ENCODE assay signal across 1 cellular context in the genomic region with DNA sequence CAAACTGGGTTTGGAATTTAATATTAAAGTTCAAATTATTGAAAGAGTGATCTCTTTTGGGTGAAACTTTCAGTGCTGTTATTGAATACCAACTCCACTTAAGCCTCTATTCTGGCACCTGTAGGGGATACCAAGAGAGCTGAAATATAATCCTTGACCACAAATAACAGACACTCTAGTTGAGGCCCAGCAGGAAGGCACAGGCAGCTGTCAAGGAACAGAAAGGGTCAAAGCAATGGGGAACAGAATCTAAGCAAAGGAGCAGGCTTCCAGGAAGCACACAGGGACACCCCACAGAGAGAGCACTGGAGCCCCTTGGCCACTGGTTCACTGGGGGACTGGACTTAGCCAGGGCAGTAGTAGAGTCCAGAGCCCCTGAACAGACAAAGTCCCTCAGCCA.
TF ChIP-seq lines count a peak whose summit lies in the region.

No MANE protein-coding gene starts in this region.

TF ChIP-seq in H1, 55 proteins besides CTCF, POLR2A, EP300 and RAD21 (continued from another document):
- TF ChIP-seq, protein P1, sequence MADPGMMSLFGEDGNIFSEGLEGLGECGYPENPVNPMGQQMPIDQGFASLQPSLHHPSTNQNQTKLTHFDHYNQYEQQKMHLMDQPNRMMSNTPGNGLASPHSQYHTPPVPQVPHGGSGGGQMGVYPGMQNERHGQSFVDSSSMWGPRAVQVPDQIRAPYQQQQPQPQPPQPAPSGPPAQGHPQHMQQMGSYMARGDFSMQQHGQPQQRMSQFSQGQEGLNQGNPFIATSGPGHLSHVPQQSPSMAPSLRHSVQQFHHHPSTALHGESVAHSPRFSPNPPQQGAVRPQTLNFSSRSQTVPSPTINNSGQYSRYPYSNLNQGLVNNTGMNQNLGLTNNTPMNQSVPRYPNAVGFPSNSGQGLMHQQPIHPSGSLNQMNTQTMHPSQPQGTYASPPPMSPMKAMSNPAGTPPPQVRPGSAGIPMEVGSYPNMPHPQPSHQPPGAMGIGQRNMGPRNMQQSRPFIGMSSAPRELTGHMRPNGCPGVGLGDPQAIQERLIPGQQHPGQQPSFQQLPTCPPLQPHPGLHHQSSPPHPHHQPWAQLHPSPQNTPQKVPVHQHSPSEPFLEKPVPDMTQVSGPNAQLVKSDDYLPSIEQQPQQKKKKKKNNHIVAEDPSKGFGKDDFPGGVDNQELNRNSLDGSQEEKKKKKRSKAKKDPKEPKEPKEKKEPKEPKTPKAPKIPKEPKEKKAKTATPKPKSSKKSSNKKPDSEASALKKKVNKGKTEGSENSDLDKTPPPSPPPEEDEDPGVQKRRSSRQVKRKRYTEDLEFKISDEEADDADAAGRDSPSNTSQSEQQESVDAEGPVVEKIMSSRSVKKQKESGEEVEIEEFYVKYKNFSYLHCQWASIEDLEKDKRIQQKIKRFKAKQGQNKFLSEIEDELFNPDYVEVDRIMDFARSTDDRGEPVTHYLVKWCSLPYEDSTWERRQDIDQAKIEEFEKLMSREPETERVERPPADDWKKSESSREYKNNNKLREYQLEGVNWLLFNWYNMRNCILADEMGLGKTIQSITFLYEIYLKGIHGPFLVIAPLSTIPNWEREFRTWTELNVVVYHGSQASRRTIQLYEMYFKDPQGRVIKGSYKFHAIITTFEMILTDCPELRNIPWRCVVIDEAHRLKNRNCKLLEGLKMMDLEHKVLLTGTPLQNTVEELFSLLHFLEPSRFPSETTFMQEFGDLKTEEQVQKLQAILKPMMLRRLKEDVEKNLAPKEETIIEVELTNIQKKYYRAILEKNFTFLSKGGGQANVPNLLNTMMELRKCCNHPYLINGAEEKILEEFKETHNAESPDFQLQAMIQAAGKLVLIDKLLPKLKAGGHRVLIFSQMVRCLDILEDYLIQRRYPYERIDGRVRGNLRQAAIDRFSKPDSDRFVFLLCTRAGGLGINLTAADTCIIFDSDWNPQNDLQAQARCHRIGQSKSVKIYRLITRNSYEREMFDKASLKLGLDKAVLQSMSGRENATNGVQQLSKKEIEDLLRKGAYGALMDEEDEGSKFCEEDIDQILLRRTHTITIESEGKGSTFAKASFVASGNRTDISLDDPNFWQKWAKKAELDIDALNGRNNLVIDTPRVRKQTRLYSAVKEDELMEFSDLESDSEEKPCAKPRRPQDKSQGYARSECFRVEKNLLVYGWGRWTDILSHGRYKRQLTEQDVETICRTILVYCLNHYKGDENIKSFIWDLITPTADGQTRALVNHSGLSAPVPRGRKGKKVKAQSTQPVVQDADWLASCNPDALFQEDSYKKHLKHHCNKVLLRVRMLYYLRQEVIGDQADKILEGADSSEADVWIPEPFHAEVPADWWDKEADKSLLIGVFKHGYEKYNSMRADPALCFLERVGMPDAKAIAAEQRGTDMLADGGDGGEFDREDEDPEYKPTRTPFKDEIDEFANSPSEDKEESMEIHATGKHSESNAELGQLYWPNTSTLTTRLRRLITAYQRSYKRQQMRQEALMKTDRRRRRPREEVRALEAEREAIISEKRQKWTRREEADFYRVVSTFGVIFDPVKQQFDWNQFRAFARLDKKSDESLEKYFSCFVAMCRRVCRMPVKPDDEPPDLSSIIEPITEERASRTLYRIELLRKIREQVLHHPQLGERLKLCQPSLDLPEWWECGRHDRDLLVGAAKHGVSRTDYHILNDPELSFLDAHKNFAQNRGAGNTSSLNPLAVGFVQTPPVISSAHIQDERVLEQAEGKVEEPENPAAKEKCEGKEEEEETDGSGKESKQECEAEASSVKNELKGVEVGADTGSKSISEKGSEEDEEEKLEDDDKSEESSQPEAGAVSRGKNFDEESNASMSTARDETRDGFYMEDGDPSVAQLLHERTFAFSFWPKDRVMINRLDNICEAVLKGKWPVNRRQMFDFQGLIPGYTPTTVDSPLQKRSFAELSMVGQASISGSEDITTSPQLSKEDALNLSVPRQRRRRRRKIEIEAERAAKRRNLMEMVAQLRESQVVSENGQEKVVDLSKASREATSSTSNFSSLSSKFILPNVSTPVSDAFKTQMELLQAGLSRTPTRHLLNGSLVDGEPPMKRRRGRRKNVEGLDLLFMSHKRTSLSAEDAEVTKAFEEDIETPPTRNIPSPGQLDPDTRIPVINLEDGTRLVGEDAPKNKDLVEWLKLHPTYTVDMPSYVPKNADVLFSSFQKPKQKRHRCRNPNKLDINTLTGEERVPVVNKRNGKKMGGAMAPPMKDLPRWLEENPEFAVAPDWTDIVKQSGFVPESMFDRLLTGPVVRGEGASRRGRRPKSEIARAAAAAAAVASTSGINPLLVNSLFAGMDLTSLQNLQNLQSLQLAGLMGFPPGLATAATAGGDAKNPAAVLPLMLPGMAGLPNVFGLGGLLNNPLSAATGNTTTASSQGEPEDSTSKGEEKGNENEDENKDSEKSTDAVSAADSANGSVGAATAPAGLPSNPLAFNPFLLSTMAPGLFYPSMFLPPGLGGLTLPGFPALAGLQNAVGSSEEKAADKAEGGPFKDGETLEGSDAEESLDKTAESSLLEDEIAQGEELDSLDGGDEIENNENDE (IDR thresholded peaks at IDR 0.05; ENCODE audit: insufficient replicate concordance, low read length) = no peak
- TF ChIP-seq HDAC2 (IDR thresholded peaks at IDR 0.05; ENCODE audit: borderline replicate concordance in 1 of 2, low read depth in 2 of 2, low read length in 2 of 2) (no peak), ZNF274 (IDR thresholded peaks at IDR 0.05; ENCODE audit: borderline replicate concordance, extremely low read depth, low read length) (no peak), POLR2AphosphoS5 (IDR thresholded peaks at IDR 0.05; ENCODE audit: low read depth, low read length) (no peak)
TF ChIP-seq in H1: peak in this region for 0.
